18 cellular contexts compared by ENCODE assay signal in genomic region chr22:44133901-44134511, GRCh38. TPM values are rescaled to one million over a fixed set of nuclear protein-coding genes. Genes with fewer than 3 reads are reported as not detected.
A peak's percentile ranks its signal among the peaks of the same experiment; 100 is the strongest.
DNase-seq lines count a peak whose midpoint lies in the region; TF ChIP-seq lines count a peak whose summit lies in the region.
"Had no signal": no experiment of that assay in that cellular context is flagged by ENCODE, and none has a peak within 500 bp of the region (broad histone marks: within the 10 kb centered on the region; RNA-seq: fewer than 3 reads in every experiment).

No MANE protein-coding gene starts in this region.

- no peaks in the 10 kb centered on the region for H3K27me3 ChIP-seq in SJSA1 (replicated peaks)
- H3K27me3 ChIP-seq: BE2C, pancreas had no signal

- no peak for TF ChIP-seq CTCF in fibroblast of villous mesenchyme (IDR thresholded peaks at IDR 0.05; ENCODE audit: insufficient read depth, low read depth, low read length)

- H3K36me3 ChIP-seq in SJSA1: peaks cover 4% of the 10 kb centered on the region; the same call in 1 of the 2 replicates
- H3K36me3 ChIP-seq: BE2C, pancreas had no signal

- no peak overlapping the region for H3K27ac ChIP-seq in SJSA1
- H3K27ac ChIP-seq: pancreas had no signal

- DNase-seq in C1 segment of cervical spinal cord (lab: John Stamatoyannopoulos, UW): peak in 9 of 14 donors; percentile 15 to 82 (median 43)
- peak; percentile 58 to 62 for DNase-seq in SJSA1 (ENCODE audit: low read depth in 1 of 2, low spot score in 2 of 2)
- DNase-seq in fibroblast of villous mesenchyme (ENCODE audit: low read depth): peak; percentile 33
- DNase-seq in posterior vena cava (ENCODE audit: low spot score): peak; percentile 88
- no peak for DNase-seq in NCI-H1105 (lab: John Stamatoyannopoulos, UW)
- DNase-seq in islet precursor cell: no peak
- no peak for DNase-seq in NCI-H748 treated with DMSO at 0.1 percent for 48 hours (lab: John Stamatoyannopoulos, UW)
- no peak for DNase-seq in stimulated activated CD4-positive, alpha-beta T cell treated with anti-CD3 and anti-CD28 coated beads, Interleukin-1b, Interleukin-23, amount 100 ng/mL, for 48 hours
- DNase-seq: activated CD4-positive, alpha-beta T cell treated with anti-CD3 and anti-CD28 coated beads for 48 hours; activated T-cell treated with anti-CD3 and anti-CD28 coated beads, Interleukin-2, amount 50 U/mL, for 4 hours; amniotic stem cell; BE2C; DND-41; effector CD8-positive, alpha-beta T cell; NCI-H1930; stimulated activated naive CD4-positive, alpha-beta T cell had no signal

- H3K4me3 ChIP-seq in SJSA1: no peak overlapping the region
- H3K4me3 ChIP-seq in fibroblast of villous mesenchyme (ENCODE audit: low read depth, low read length): no peak overlapping the region
- H3K4me3 ChIP-seq: lung, pancreas had no signal

- 0 out of 2 replicates have a peak, but pooled peaks cover 6% of the 10 kb centered on the region for H3K9me3 ChIP-seq in SJSA1 (replicated peaks)
- H3K9me3 ChIP-seq: pancreas had no signal

- H3K4me1 ChIP-seq in SJSA1 (replicated peaks): peaks cover 35% of the 10 kb centered on the region
- H3K4me1 ChIP-seq: pancreas had no signal

- intact Hi-C loops in posterior vena cava (cut with DNase I): no loop called here

RNA-seq across cellular contexts. Expression of gene PARVG, which starts 46.7 kb away (rescaled TPM):
- not detected in 2 replicates for total RNA-seq in SJSA1 (2014; rRNA removed; shearing (Covaris generic))
- total RNA-seq in fibroblast of villous mesenchyme (not detected in 2 replicates), posterior vena cava (10 to 100 TPM in 1 of 2 donors, 1 to 10 TPM in 1; 9.8 to 14.7 TPM)

Comparison
In these comparisons a context has a peak if more than half of its experiments do, and no peak if none do; other contexts are left out.
1. DNase-seq: peak in C1 segment of cervical spinal cord (9 of 14), SJSA1 (2 of 2), fibroblast of villous mesenchyme (single experiment) and posterior vena cava (single experiment); none in NCI-H1105 (single experiment), islet precursor cell (single experiment), NCI-H748 treated with DMSO at 0.1 percent for 48 hours (single experiment) and stimulated activated CD4-positive, alpha-beta T cell treated with anti-CD3 and anti-CD28 coated beads, Interleukin-1b, Interleukin-23, amount 100 ng/mL, for 48 hours (single experiment).
2. RNA of gene PARVG, which starts 46.7 kb away (total RNA-seq): 9.8 to 14.7 TPM in posterior vena cava; not detected in SJSA1 and not detected in fibroblast of villous mesenchyme; every median in the first group is over 10 times any median in the second.